Comparison of ENCODE assay signal across 8 cellular contexts in the genomic region with DNA sequence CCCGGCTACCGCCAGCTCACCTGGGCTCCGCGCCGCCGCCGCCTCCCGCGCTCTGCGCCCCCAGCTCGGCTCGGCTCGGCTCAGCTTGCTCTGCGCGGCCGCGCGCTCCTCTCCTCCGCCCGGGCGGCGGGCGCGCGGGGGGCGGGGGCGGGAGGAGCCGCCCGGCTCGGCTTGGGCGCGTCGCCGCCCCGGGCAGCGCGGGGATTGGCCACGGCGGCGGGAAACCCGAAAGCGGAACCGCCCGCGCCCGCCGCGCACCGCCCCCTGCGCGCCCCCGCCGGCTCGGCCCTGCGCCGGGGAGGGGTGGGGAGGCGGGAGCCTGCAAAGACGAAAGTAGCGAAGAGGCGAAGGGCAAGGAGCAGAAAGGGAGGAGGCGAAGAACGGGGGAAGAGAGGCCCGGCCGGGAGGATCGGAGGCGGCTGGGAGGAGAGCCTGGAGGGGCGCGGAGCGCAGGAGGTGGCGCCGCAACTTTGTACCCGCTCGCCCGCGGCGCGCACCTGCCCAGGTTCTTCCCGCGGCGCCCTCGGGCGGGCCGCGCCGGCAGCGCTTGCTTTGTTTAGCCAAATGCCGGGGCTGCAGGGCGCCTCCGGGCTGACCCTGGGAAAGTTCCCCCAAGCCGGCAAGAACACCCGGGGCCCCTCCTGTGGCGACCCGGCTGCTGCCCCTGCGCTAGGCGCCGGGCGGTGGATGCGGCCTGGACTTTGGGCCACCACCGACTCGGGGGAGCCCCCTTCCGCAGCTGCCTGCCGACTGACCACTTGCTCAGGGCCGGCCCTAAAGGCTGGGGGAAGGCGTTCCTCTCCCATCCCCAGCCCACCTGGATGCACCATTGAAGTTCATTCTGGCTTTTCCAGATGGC. TPM values are rescaled to one million over a fixed set of nuclear protein-coding genes. Genes with fewer than 3 reads are reported as not detected.
DNase-seq lines count a peak whose midpoint lies in the region; ATAC-seq and TF ChIP-seq lines count a peak whose summit lies in the region.

A gene (minus strand): TSS at position 92 of the 859 bp plus-strand sequence. CDS start 22,183 bp downstream, outside the sequence.

- no peaks in the 10 kb centered on the region for H3K36me3 ChIP-seq in colonic mucosa

- no peaks in the 10 kb centered on the region for H3K9me3 ChIP-seq in colonic mucosa

- ATAC-seq in GM19023 (IDR thresholded peaks at IDR 0.05; ENCODE audit: unreplicated experiment) = peak; percentile 61
- ATAC-seq in HG03280 (IDR thresholded peaks at IDR 0.05; ENCODE audit: unreplicated experiment) = peak; percentile 83
- peak; percentile 82 for ATAC-seq in left colon

- intact Hi-C loops in colonic mucosa (cut with DNase I) = no loop called here
- intact Hi-C loops in left colon (cut with DNase I, micrococcal nuclease) = no loop called here

- DNase-seq in AML-193 (lab: John Stamatoyannopoulos, UW) (peak; percentile 69 to 77), NCI-H446 treated with DMSO at 0.1 percent for 48 hours (lab: John Stamatoyannopoulos, UW) (peak; percentile 55), colonic mucosa (peak; percentile 89), left colon (peak; percentile 80 to 87)
- DNase-seq in activated CD4-positive, alpha-beta T cell treated with anti-CD3 and anti-CD28 coated beads for 48 hours = peak; percentile 87
- peak; percentile 84 to 87 for DNase-seq in stimulated activated CD4-positive, alpha-beta T cell treated with anti-CD3 and anti-CD28 coated beads, Interleukin-1b, Interleukin-23, amount 100 ng/mL, for 4 hours (ENCODE audit: low read depth in 2 of 2)

- H3K9ac ChIP-seq in colonic mucosa (ENCODE audit: low read depth in 2 of 2, low read length in 2 of 2) = peak within 1 kb of the TSS; percentile 92 to 98

- peak within 1 kb of the TSS; percentile 87 for H3K4me3 ChIP-seq in colonic mucosa

- TF ChIP-seq CTCF in colonic mucosa (IDR thresholded peaks at IDR 0.05) = no peak

- peaks cover 8% of the 10 kb centered on the region for H3K4me1 ChIP-seq in colonic mucosa

- H3K27me3 ChIP-seq in colonic mucosa = no peaks in the 10 kb centered on the region

- H3K27ac ChIP-seq in colonic mucosa = peak within 1 kb of the TSS; percentile 86

RNA-seq across cellular contexts. Expression of the gene that starts here (rescaled TPM):
- total RNA-seq in colonic mucosa (10 to 100 TPM; 34.3 to 44.0 TPM), left colon (10 to 100 TPM; 48.1 to 55.4 TPM)

Comparison
In these comparisons a context has a peak if more than half of its experiments do, and no peak if none do; other contexts are left out.
1. Peak in every context shown above with its lines: DNase-seq, ATAC-seq, H3K4me3 ChIP-seq and H3K27ac ChIP-seq.